8 cellular contexts compared by ENCODE assay signal in the genomic region with DNA sequence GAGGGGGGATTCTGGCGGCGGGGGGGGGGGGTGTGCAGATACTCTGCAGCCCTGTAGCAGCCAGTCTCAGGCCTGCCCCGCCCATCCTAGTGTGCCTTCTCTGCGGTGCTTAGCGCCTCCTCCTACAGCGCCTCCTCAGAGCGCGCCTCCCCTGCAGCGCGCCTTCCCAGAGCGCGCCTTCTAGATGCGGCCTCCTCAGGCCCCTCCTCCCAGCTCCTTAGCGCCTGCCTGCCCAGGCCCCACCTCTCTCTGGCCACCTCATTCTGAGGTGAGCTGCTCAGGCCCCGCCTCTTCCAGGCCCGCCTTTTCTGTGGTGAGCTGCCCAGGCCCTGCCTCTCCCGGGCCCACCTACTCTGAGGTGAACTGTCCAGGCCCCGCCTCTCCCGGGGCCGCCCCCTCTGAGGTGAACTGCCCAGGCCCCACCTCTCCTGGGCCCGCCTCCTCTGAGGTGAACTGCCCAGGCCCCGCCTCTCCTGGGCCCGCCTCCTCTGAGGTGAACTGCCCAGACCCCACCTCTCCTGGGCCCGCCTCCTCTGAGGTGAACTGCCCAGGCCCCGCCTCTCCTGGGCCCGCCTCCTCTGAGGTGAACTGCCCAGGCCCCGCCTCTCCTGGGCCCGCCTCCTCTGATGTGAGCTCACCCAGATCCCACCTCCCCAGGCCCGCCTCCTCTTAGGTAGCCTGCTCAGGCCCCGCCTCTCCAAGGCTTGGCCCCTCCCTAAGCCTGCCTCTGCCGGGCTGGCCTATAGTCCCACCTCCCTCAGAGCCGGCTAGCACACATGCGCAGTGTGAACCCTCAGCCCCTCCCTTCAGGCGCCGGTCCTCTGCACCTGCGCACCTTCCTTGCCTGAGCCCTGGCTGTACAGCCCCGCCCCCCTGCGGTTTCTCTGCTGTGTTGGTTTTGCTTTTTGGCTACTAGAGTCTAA. TPM values are rescaled to one million over a fixed set of nuclear protein-coding genes. Genes with fewer than 3 reads are reported as not detected.
DNase-seq lines count a peak whose midpoint lies in the region; ATAC-seq and TF ChIP-seq lines count a peak whose summit lies in the region.

No MANE protein-coding gene starts in this region.

- H3K27me3 ChIP-seq in right cardiac atrium (ENCODE audit: control insufficient read depth, insufficient read depth) = no peaks in the 10 kb centered on the region

- H3K9me3 Mint-ChIP-seq in T-helper 2 cell treated with Interferon-gamma antibody and Interleukin-4, amounts not matched to agents 5 μg/mL and 100 μg/mL, for 36 hours = no peaks in the 10 kb centered on the region

- H3K4me1 ChIP-seq in right cardiac atrium (ENCODE audit: control insufficient read depth, insufficient read depth, low read length) = no peaks in the 10 kb centered on the region

- peak overlapping the region; percentile 78 for H3K4me3 Mint-ChIP-seq in T-helper 2 cell treated with Interferon-gamma antibody and Interleukin-4, amounts not matched to agents 5 μg/mL and 100 μg/mL, for 36 hours

- H3K9me3 ChIP-seq in right cardiac atrium (ENCODE audit: control insufficient read depth, low read length) = no peaks in the 10 kb centered on the region

- intact Hi-C loops in right cardiac atrium (cut with DNase I) = no loop called here

- H3K36me3 Mint-ChIP-seq in T-helper 2 cell treated with Interferon-gamma antibody and Interleukin-4, amounts not matched to agents 5 μg/mL and 100 μg/mL, for 36 hours (ENCODE audit: low read depth) = no peaks in the 10 kb centered on the region

- WGBS in right cardiac atrium = 52% methylated on average over 36 of the region's 38 CpGs

- POLR2A ChIA-PET in HEK293T (lab: Yijun Ruan, JAX) = no interaction called here

- DNase-seq in NCI-H1930 (lab: John Stamatoyannopoulos, UW) (peak; percentile 93 to 94), anterior cingulate cortex (lab: John Stamatoyannopoulos, UW) (peak; percentile 22 to 95 (median 86)), right cardiac atrium (peak; percentile 91 to 96 (median 96)), retina (peak; percentile 90), HEK293T (ENCODE audit: extremely low spot score) (no peak)
- peak; percentile 87 for DNase-seq in T-helper 2 cell treated with Interferon-gamma antibody and Interleukin-4, amounts not matched to agents 5 μg/mL and 100 μg/mL, for 36 hours (ENCODE audit: low spot score)

- CTCF ChIA-PET in HEK293T (lab: Yijun Ruan, JAX) = no interaction called here

- peak; percentile 70 for ATAC-seq in GM18499 (IDR thresholded peaks at IDR 0.05; ENCODE audit: insufficient read depth, unreplicated experiment)
- peak; percentile 88 for ATAC-seq in HG02970 (IDR thresholded peaks at IDR 0.05; ENCODE audit: low FRiP score, unreplicated experiment)
- ATAC-seq in right cardiac atrium = peak; percentile 96

- peaks cover 25% of the 10 kb centered on the region for H3K27me3 Mint-ChIP-seq in T-helper 2 cell treated with Interferon-gamma antibody and Interleukin-4, amounts not matched to agents 5 μg/mL and 100 μg/mL, for 36 hours (ENCODE audit: low read depth)

- no peak overlapping the region for H3K27ac Mint-ChIP-seq in T-helper 2 cell treated with Interferon-gamma antibody and Interleukin-4, amounts not matched to agents 5 μg/mL and 100 μg/mL, for 36 hours

- H3K27ac ChIP-seq in right cardiac atrium (ENCODE audit: low read length) = no peak overlapping the region

- peak overlapping the region; percentile 65 for H3K4me3 ChIP-seq in right cardiac atrium (ENCODE audit: low read length)

- peaks cover 15% of the 10 kb centered on the region for H3K4me1 Mint-ChIP-seq in T-helper 2 cell treated with Interferon-gamma antibody and Interleukin-4, amounts not matched to agents 5 μg/mL and 100 μg/mL, for 36 hours (ENCODE audit: low read depth)

TF ChIP-seq in HEK293T, 16 proteins besides CTCF, POLR2A, EP300 and RAD21:
- TF ChIP-seq ZNF384 (IDR thresholded peaks at IDR 0.05) (no peak), BHLHE40 (IDR thresholded peaks at IDR 0.05; ENCODE audit: borderline replicate concordance) (no peak)

RNA-seq across cellular contexts. Expression of gene SGCE, which starts 2.1 kb away (rescaled TPM):
- 10 to 100 TPM; 40.2 to 44.6 (median 43.0) TPM for total RNA-seq in right cardiac atrium
- polyA plus RNA-seq in right cardiac atrium = 41.1 TPM
